ENCODE assay signal across 4 cellular contexts in genomic region chrX:143726296-143726695, GRCh38. TPM values are rescaled to one million over a fixed set of nuclear protein-coding genes. Genes with fewer than 3 reads are reported as not detected.
"Had no signal": no experiment of that assay in that cellular context is flagged by ENCODE, and none has a peak within 500 bp of the region (broad histone marks: within the 10 kb centered on the region; RNA-seq: fewer than 3 reads in every experiment).

No MANE protein-coding gene starts in this region.

- H3K4me3 ChIP-seq: GM12878 had no signal

- ATAC-seq: GM12878 had no signal

- DNase-seq: GDM1, GF-D8 had no signal

RNA-seq across cellular contexts. Expression of gene SPANXN2, which starts 5.7 kb away (rescaled TPM):
- total RNA-seq: G401, GM12878 had no signal
- polyA plus RNA-seq: GM12878 had no signal
